ENCODE assay signal across 1 cellular context in the genomic region with DNA sequence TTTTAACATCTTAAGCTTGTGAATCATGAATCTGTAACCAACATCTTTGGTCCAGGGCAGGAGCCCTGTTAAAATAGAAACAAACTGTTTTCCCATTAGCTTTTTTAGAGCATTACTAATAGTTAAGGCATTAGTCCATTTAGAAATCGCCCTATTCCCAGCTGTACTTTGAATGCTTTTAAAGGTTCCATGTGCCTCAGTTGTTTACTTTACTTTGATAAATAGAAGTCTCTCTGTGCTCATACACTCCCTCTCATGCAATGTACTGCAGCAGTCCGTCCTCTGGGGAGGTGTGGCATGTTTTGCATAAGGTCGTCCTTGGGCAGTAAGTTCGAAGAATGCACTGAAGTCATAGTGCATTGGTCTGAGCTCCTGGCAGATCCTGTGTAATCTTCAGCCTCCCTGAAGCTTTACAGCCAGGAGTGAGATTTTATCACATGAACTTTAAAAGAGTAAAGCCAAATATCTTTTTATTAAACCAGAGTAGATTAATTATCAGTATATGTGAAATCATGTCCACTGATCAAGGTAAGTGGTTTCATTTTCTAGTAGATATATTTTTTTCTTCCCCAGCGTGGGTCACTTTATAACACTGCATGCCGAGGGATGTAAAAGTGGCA.
A peak's percentile ranks its signal among the peaks of the same experiment; 100 is the strongest.
TF ChIP-seq lines count a peak whose summit lies in the region.

No MANE protein-coding gene starts in this region.

TF ChIP-seq in HepG2, 621 proteins besides CTCF, POLR2A, EP300 and RAD21 (continued from another document and continues in another):
- TF ChIP-seq, protein P1, sequence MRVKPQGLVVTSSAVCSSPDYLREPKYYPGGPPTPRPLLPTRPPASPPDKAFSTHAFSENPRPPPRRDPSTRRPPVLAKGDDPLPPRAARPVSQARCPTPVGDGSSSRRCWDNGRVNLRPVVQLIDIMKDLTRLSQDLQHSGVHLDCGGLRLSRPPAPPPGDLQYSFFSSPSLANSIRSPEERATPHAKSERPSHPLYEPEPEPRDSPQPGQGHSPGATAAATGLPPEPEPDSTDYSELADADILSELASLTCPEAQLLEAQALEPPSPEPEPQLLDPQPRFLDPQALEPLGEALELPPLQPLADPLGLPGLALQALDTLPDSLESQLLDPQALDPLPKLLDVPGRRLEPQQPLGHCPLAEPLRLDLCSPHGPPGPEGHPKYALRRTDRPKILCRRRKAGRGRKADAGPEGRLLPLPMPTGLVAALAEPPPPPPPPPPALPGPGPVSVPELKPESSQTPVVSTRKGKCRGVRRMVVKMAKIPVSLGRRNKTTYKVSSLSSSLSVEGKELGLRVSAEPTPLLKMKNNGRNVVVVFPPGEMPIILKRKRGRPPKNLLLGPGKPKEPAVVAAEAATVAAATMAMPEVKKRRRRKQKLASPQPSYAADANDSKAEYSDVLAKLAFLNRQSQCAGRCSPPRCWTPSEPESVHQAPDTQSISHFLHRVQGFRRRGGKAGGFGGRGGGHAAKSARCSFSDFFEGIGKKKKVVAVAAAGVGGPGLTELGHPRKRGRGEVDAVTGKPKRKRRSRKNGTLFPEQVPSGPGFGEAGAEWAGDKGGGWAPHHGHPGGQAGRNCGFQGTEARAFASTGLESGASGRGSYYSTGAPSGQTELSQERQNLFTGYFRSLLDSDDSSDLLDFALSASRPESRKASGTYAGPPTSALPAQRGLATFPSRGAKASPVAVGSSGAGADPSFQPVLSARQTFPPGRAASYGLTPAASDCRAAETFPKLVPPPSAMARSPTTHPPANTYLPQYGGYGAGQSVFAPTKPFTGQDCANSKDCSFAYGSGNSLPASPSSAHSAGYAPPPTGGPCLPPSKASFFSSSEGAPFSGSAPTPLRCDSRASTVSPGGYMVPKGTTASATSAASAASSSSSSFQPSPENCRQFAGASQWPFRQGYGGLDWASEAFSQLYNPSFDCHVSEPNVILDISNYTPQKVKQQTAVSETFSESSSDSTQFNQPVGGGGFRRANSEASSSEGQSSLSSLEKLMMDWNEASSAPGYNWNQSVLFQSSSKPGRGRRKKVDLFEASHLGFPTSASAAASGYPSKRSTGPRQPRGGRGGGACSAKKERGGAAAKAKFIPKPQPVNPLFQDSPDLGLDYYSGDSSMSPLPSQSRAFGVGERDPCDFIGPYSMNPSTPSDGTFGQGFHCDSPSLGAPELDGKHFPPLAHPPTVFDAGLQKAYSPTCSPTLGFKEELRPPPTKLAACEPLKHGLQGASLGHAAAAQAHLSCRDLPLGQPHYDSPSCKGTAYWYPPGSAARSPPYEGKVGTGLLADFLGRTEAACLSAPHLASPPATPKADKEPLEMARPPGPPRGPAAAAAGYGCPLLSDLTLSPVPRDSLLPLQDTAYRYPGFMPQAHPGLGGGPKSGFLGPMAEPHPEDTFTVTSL (CRISPR knock-in tag; IDR thresholded peaks at IDR 0.05; ENCODE audit: borderline replicate concordance) = peak; percentile 76; the same call in 1 of the 2 replicates
- TF ChIP-seq ZNF225 (CRISPR knock-in tag; IDR thresholded peaks at IDR 0.05) = no peak
- peak; percentile 65; the same call in 1 of the 2 replicates for TF ChIP-seq HMG20A (CRISPR knock-in tag; IDR thresholded peaks at IDR 0.05; ENCODE audit: borderline replicate concordance)
- peak; percentile 37; the same call in 1 of the 2 replicates for TF ChIP-seq TCF7 (IDR thresholded peaks at IDR 0.05; ENCODE audit: low read depth)
- TF ChIP-seq ZNF878 (CRISPR knock-in tag; IDR thresholded peaks at IDR 0.05) = peak; percentile 73; the same call in 1 of the 2 replicates
- TF ChIP-seq ZMYM3 (CRISPR knock-in tag; IDR thresholded peaks at IDR 0.05) = peak; percentile 46; the same call in 1 of the 2 replicates
- peak; percentile 72; the same call in 1 of the 2 replicates for TF ChIP-seq ZKSCAN8 (CRISPR knock-in tag; IDR thresholded peaks at IDR 0.05; ENCODE audit: borderline replicate concordance)
- TF ChIP-seq ZNF569 (CRISPR knock-in tag; IDR thresholded peaks at IDR 0.05; ENCODE audit: borderline replicate concordance) = no peak
- peak; percentile 82 for TF ChIP-seq MIXL1 (CRISPR knock-in tag; IDR thresholded peaks at IDR 0.05)
- no peak for TF ChIP-seq ZNF839 (CRISPR knock-in tag; IDR thresholded peaks at IDR 0.05; ENCODE audit: borderline replicate concordance)
- TF ChIP-seq ZNF12 (CRISPR knock-in tag; IDR thresholded peaks at IDR 0.05) = peak; percentile 91
- no peak for TF ChIP-seq NR2F1 (CRISPR knock-in tag; IDR thresholded peaks at IDR 0.05)
- 0 out of 2 replicates have a peak, but pooled peaks have one; percentile 21 for TF ChIP-seq SMC3 (IDR thresholded peaks at IDR 0.05; ENCODE audit: low read length)
- no peak for TF ChIP-seq ZNF816 (CRISPR knock-in tag; IDR thresholded peaks at IDR 0.05; ENCODE audit: borderline replicate concordance)
- peak; percentile 68; the same call in 1 of the 2 replicates for TF ChIP-seq ZNF614 (CRISPR knock-in tag; IDR thresholded peaks at IDR 0.05; ENCODE audit: borderline replicate concordance)
- TF ChIP-seq, protein P2, sequence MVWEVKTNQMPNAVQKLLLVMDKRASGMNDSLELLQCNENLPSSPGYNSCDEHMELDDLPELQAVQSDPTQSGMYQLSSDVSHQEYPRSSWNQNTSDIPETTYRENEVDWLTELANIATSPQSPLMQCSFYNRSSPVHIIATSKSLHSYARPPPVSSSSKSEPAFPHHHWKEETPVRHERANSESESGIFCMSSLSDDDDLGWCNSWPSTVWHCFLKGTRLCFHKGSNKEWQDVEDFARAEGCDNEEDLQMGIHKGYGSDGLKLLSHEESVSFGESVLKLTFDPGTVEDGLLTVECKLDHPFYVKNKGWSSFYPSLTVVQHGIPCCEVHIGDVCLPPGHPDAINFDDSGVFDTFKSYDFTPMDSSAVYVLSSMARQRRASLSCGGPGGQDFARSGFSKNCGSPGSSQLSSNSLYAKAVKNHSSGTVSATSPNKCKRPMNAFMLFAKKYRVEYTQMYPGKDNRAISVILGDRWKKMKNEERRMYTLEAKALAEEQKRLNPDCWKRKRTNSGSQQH (CRISPR knock-in tag; IDR thresholded peaks at IDR 0.05; ENCODE audit: low read depth) = peak; percentile 54; the same call in 1 of the 2 replicates
- peak; percentile 11; the same call in 1 of the 2 replicates for TF ChIP-seq HNF4G (IDR thresholded peaks at IDR 0.05; ENCODE audit: borderline replicate concordance, low read depth, low read length)
- TF ChIP-seq HNF4G (CRISPR knock-in tag; IDR thresholded peaks at IDR 0.05; ENCODE audit: borderline replicate concordance, low read depth) = no peak
- TF ChIP-seq, protein P3, sequence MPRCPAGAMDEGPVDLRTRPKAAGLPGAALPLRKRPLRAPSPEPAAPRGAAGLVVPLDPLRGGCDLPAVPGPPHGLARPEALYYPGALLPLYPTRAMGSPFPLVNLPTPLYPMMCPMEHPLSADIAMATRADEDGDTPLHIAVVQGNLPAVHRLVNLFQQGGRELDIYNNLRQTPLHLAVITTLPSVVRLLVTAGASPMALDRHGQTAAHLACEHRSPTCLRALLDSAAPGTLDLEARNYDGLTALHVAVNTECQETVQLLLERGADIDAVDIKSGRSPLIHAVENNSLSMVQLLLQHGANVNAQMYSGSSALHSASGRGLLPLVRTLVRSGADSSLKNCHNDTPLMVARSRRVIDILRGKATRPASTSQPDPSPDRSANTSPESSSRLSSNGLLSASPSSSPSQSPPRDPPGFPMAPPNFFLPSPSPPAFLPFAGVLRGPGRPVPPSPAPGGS (CRISPR knock-in tag; IDR thresholded peaks at IDR 0.05) = no peak
- TF ChIP-seq HDAC2 (CRISPR knock-in tag; IDR thresholded peaks at IDR 0.05) = peak; percentile 94
- TF ChIP-seq, protein P4, sequence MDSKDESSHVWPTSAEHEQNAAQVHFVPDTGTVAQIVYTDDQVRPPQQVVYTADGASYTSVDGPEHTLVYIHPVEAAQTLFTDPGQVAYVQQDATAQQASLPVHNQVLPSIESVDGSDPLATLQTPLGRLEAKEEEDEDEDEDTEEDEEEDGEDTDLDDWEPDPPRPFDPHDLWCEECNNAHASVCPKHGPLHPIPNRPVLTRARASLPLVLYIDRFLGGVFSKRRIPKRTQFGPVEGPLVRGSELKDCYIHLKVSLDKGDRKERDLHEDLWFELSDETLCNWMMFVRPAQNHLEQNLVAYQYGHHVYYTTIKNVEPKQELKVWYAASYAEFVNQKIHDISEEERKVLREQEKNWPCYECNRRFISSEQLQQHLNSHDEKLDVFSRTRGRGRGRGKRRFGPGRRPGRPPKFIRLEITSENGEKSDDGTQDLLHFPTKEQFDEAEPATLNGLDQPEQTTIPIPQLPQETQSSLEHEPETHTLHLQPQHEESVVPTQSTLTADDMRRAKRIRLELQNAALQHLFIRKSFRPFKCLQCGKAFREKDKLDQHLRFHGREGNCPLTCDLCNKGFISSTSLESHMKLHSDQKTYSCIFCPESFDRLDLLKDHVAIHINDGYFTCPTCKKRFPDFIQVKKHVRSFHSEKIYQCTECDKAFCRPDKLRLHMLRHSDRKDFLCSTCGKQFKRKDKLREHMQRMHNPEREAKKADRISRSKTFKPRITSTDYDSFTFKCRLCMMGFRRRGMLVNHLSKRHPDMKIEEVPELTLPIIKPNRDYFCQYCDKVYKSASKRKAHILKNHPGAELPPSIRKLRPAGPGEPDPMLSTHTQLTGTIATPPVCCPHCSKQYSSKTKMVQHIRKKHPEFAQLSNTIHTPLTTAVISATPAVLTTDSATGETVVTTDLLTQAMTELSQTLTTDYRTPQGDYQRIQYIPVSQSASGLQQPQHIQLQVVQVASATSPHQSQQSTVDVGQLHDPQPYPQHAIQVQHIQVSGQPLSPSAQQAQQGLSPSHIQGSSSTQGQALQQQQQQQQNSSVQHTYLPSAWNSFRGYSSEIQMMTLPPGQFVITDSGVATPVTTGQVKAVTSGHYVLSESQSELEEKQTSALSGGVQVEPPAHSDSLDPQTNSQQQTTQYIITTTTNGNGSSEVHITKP (CRISPR knock-in tag; IDR thresholded peaks at IDR 0.05; ENCODE audit: low read depth) = 0 out of 2 replicates have a peak, but pooled peaks have one; percentile 20
- TF ChIP-seq MTA3 (CRISPR knock-in tag; IDR thresholded peaks at IDR 0.05) = no peak
- no peak for TF ChIP-seq KLF11 (CRISPR knock-in tag; IDR thresholded peaks at IDR 0.05)
- TF ChIP-seq, protein P5, sequence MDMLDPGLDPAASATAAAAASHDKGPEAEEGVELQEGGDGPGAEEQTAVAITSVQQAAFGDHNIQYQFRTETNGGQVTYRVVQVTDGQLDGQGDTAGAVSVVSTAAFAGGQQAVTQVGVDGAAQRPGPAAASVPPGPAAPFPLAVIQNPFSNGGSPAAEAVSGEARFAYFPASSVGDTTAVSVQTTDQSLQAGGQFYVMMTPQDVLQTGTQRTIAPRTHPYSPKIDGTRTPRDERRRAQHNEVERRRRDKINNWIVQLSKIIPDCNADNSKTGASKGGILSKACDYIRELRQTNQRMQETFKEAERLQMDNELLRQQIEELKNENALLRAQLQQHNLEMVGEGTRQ (IDR thresholded peaks at IDR 0.05; ENCODE audit: low read depth, low read length) = no peak
- TF ChIP-seq, protein P5 (CRISPR knock-in tag; IDR thresholded peaks at IDR 0.05; ENCODE audit: borderline replicate concordance) = no peak
- TF ChIP-seq, protein P6, sequence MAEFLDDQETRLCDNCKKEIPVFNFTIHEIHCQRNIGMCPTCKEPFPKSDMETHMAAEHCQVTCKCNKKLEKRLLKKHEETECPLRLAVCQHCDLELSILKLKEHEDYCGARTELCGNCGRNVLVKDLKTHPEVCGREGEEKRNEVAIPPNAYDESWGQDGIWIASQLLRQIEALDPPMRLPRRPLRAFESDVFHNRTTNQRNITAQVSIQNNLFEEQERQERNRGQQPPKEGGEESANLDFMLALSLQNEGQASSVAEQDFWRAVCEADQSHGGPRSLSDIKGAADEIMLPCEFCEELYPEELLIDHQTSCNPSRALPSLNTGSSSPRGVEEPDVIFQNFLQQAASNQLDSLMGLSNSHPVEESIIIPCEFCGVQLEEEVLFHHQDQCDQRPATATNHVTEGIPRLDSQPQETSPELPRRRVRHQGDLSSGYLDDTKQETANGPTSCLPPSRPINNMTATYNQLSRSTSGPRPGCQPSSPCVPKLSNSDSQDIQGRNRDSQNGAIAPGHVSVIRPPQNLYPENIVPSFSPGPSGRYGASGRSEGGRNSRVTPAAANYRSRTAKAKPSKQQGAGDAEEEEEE (CRISPR knock-in tag; IDR thresholded peaks at IDR 0.05; ENCODE audit: borderline replicate concordance) = no peak
- no peak for TF ChIP-seq CENPT (CRISPR knock-in tag; IDR thresholded peaks at IDR 0.05; ENCODE audit: low read depth)
- 0 out of 2 replicates have a peak, but pooled peaks have one; percentile 68 for TF ChIP-seq CBX5 (CRISPR knock-in tag; IDR thresholded peaks at IDR 0.05; ENCODE audit: borderline replicate concordance)
- TF ChIP-seq ETV5 (CRISPR knock-in tag; IDR thresholded peaks at IDR 0.05; ENCODE audit: borderline replicate concordance) = peak; percentile 45; the same call in 1 of the 2 replicates
- TF ChIP-seq, protein P7, sequence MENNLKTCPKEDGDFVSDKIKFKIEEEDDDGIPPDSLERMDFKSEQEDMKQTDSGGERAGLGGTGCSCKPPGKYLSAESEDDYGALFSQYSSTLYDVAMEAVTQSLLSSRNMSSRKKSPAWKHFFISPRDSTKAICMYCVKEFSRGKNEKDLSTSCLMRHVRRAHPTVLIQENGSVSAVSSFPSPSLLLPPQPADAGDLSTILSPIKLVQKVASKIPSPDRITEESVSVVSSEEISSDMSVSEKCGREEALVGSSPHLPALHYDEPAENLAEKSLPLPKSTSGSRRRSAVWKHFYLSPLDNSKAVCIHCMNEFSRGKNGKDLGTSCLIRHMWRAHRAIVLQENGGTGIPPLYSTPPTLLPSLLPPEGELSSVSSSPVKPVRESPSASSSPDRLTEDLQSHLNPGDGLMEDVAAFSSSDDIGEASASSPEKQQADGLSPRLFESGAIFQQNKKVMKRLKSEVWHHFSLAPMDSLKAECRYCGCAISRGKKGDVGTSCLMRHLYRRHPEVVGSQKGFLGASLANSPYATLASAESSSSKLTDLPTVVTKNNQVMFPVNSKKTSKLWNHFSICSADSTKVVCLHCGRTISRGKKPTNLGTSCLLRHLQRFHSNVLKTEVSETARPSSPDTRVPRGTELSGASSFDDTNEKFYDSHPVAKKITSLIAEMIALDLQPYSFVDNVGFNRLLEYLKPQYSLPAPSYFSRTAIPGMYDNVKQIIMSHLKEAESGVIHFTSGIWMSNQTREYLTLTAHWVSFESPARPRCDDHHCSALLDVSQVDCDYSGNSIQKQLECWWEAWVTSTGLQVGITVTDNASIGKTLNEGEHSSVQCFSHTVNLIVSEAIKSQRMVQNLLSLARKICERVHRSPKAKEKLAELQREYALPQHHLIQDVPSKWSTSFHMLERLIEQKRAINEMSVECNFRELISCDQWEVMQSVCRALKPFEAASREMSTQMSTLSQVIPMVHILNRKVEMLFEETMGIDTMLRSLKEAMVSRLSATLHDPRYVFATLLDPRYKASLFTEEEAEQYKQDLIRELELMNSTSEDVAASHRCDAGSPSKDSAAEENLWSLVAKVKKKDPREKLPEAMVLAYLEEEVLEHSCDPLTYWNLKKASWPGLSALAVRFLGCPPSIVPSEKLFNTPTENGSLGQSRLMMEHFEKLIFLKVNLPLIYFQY (CRISPR knock-in tag; IDR thresholded peaks at IDR 0.05; ENCODE audit: borderline replicate concordance) = no peak
